Comparison of ENCODE assay signal across 1 cellular context in genomic region chr20:57559286-57559627, GRCh38.
A peak's percentile ranks its signal among the peaks of the same experiment; 100 is the strongest.
TF ChIP-seq lines count a peak whose summit lies in the region.

No MANE protein-coding gene starts in this region.

TF ChIP-seq in K562, 482 proteins besides CTCF, POLR2A, EP300 and RAD21 (continues in another document):
- TF ChIP-seq ZNF77 (CRISPR knock-in tag; IDR thresholded peaks at IDR 0.05): no peak
- no peak for TF ChIP-seq ZNF766 (CRISPR knock-in tag; conservative IDR thresholded peaks at IDR 0.05)
- no peak for TF ChIP-seq TEAD4 (IDR thresholded peaks at IDR 0.05; ENCODE audit: low read length)
- no peak for TF ChIP-seq TEAD4 (CRISPR knock-in tag; IDR thresholded peaks at IDR 0.05; ENCODE audit: borderline replicate concordance)
- no peak for TF ChIP-seq ZFP36 (IDR thresholded peaks at IDR 0.05; ENCODE audit: low read depth, low read length, partially characterized antibody)
- TF ChIP-seq TOE1 (IDR thresholded peaks at IDR 0.05; ENCODE audit: borderline replicate concordance): no peak
- TF ChIP-seq TOE1 (CRISPR knock-in tag; IDR thresholded peaks at IDR 0.05; ENCODE audit: borderline replicate concordance, low read depth): no peak
- TF ChIP-seq ZNF584 (CRISPR knock-in tag; IDR thresholded peaks at IDR 0.05; ENCODE audit: low read depth): no peak
- TF ChIP-seq MITF (IDR thresholded peaks at IDR 0.05): no peak
- TF ChIP-seq ZNF695 (CRISPR knock-in tag; IDR thresholded peaks at IDR 0.05): no peak
- TF ChIP-seq L3MBTL2 (IDR thresholded peaks at IDR 0.05): no peak
- TF ChIP-seq NR4A1 (CRISPR knock-in tag; IDR thresholded peaks at IDR 0.05): no peak
- 0 out of 2 replicates have a peak, but pooled peaks have one; percentile 34 for TF ChIP-seq NR4A1 (tag; IDR thresholded peaks at IDR 0.05)
- 0 out of 2 replicates have a peak, but pooled peaks have one; percentile 22 for TF ChIP-seq NCOA1 (IDR thresholded peaks at IDR 0.05; ENCODE audit: low read depth)
- TF ChIP-seq ZNF324 (CRISPR knock-in tag; IDR thresholded peaks at IDR 0.05): no peak
- no peak for TF ChIP-seq BRF1 (IDR thresholded peaks at IDR 0.05; ENCODE audit: borderline replicate concordance, extremely low read depth, insufficient read length)
- no peak for TF ChIP-seq ZNF785 (CRISPR knock-in tag; IDR thresholded peaks at IDR 0.05)
- TF ChIP-seq TGIF2 (CRISPR knock-in tag; IDR thresholded peaks at IDR 0.05): no peak
- TF ChIP-seq MBD2 (IDR thresholded peaks at IDR 0.05; ENCODE audit: borderline replicate concordance, low read depth): no peak
- TF ChIP-seq DDX20 (tag; IDR thresholded peaks at IDR 0.05; ENCODE audit: low read depth): no peak
- TF ChIP-seq POU5F1 (IDR thresholded peaks at IDR 0.05; ENCODE audit: borderline replicate concordance, low read depth, low read length, partially characterized antibody): no peak
- TF ChIP-seq RERE (CRISPR knock-in tag; IDR thresholded peaks at IDR 0.05; ENCODE audit: borderline replicate concordance): no peak
- no peak for TF ChIP-seq ZNF354B (CRISPR knock-in tag; IDR thresholded peaks at IDR 0.05)
- no peak for TF ChIP-seq E2F5 (CRISPR knock-in tag; IDR thresholded peaks at IDR 0.05)
- TF ChIP-seq SMAD1 (IDR thresholded peaks at IDR 0.05; ENCODE audit: low read depth, low read length, partially characterized antibody): no peak
- no peak for TF ChIP-seq GTF2A2 (tag; IDR thresholded peaks at IDR 0.05)
- TF ChIP-seq TAF1 (IDR thresholded peaks at IDR 0.05; ENCODE audit: control insufficient read depth, extremely low read depth, insufficient read depth, low read length, severe bottlenecking): no peak
- 0 out of 2 replicates have a peak, but pooled peaks have one; percentile 22 for TF ChIP-seq HMBOX1 (IDR thresholded peaks at IDR 0.05)
- TF ChIP-seq ZNF764 (CRISPR knock-in tag; IDR thresholded peaks at IDR 0.05; ENCODE audit: low read depth): no peak
- no peak for TF ChIP-seq RFX1 (IDR thresholded peaks at IDR 0.05)
- TF ChIP-seq ZNF197 (CRISPR knock-in tag; IDR thresholded peaks at IDR 0.05; ENCODE audit: low read depth): no peak
- TF ChIP-seq ILK (tag; IDR thresholded peaks at IDR 0.05; ENCODE audit: borderline replicate concordance, low read depth): no peak
- no peak for TF ChIP-seq ZNF174 (CRISPR knock-in tag; IDR thresholded peaks at IDR 0.05)
- no peak for TF ChIP-seq ATF1 (CRISPR knock-in tag; IDR thresholded peaks at IDR 0.05)
- TF ChIP-seq ATF1 (tag; IDR thresholded peaks at IDR 0.05): 0 out of 2 replicates have a peak, but pooled peaks have one; percentile 27
- no peak for TF ChIP-seq NFE2 (IDR thresholded peaks at IDR 0.05; ENCODE audit: low read depth)
- TF ChIP-seq NUFIP1 (IDR thresholded peaks at IDR 0.05; ENCODE audit: partially characterized antibody): no peak
- no peak for TF ChIP-seq MYNN (IDR thresholded peaks at IDR 0.05)
- no peak for TF ChIP-seq MYNN (CRISPR knock-in tag; IDR thresholded peaks at IDR 0.05)
- TF ChIP-seq ZNF586 (CRISPR knock-in tag; conservative IDR thresholded peaks at IDR 0.05): no peak
- no peak for TF ChIP-seq ZBTB40 (IDR thresholded peaks at IDR 0.05)
- TF ChIP-seq ZBTB40 (CRISPR knock-in tag; IDR thresholded peaks at IDR 0.05): no peak
- no peak for TF ChIP-seq MAFK (IDR thresholded peaks at IDR 0.05; ENCODE audit: low read length)
- TF ChIP-seq ZNF384 (IDR thresholded peaks at IDR 0.05; ENCODE audit: low read depth, low read length): no peak
- TF ChIP-seq SAFB2 (IDR thresholded peaks at IDR 0.05; ENCODE audit: borderline replicate concordance, low read depth, low read length, severe bottlenecking): no peak
- TF ChIP-seq TSC22D4 (tag; IDR thresholded peaks at IDR 0.05): no peak
- no peak for TF ChIP-seq FIP1L1 (IDR thresholded peaks at IDR 0.05; ENCODE audit: low read depth, low read length, poor library complexity, severe bottlenecking)
- no peak for TF ChIP-seq ZNF347 (CRISPR knock-in tag; IDR thresholded peaks at IDR 0.05; ENCODE audit: low read depth)
- TF ChIP-seq CREB3L1 (IDR thresholded peaks at IDR 0.05; ENCODE audit: borderline replicate concordance, low read depth): no peak
- TF ChIP-seq DLX4 (CRISPR knock-in tag; IDR thresholded peaks at IDR 0.05): no peak
- no peak for TF ChIP-seq ASH1L (IDR thresholded peaks at IDR 0.05; ENCODE audit: borderline replicate concordance, low read depth, partially characterized antibody)
- TF ChIP-seq PCBP1 (IDR thresholded peaks at IDR 0.05; ENCODE audit: low read depth, low read length, poor library complexity, severe bottlenecking): no peak
- TF ChIP-seq PPARD (CRISPR knock-in tag; IDR thresholded peaks at IDR 0.05): no peak
